ENCODE assay signal across 9 cellular contexts in the genomic region with DNA sequence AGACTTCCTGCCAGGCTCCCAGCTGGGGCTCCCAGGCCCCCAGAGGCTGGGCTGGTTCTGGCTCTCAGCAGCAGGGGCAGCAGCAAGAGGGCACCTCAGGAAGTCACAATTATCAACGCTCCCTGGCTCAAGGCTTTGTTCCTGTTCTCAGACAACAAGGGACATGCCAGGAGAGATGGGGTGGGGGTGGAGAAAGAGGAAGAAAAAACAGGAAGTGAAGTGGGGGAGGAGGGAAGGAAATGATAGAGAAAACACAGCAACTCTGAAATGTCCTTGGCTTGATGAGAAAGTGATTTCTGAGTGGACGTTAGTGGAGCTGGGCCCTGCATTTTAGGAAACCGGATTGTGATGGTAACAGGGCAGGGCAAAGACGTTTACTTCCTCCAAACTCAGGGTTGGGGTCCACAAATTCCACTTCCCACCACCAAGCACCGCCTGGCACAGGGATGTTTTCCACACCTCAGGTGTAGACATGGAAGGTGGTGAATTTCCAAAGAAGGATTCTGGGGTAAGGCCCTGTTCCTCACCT.
DNase-seq lines count a peak whose midpoint lies in the region; ATAC-seq lines count a peak whose summit lies in the region.
"Had no signal": no experiment of that assay in that cellular context is flagged by ENCODE, and none has a peak within 500 bp of the region (broad histone marks: within the 10 kb centered on the region; RNA-seq: fewer than 3 reads in every experiment).

No MANE protein-coding gene starts in this region.

- peak overlapping the region; percentile 78 for H3K9ac ChIP-seq in BLaER1

- H3K4me2 ChIP-seq in BLaER1: peak overlapping the region; percentile 96

- H3K36me3 ChIP-seq in BLaER1: peaks cover 8% of the 10 kb centered on the region; the same call in 1 of the 2 replicates

- H4K20me1 ChIP-seq in BLaER1: no peaks in the 10 kb centered on the region

- ATAC-seq in HG03354 (IDR thresholded peaks at IDR 0.05; ENCODE audit: poor library complexity, severe bottlenecking, unreplicated experiment): peak; percentile 11
- no peak for ATAC-seq in stimulated activated effector memory CD8-positive, alpha-beta T cell treated with anti-CD3 and anti-CD28 coated beads, Interleukin-12 subunit alpha, Interleukin-12 subunit beta, amount 100 ng/mL, for 72 hours
- no peak for ATAC-seq in activated naive CD8-positive, alpha-beta T cell treated with anti-CD3 and anti-CD28 coated beads, Interleukin-2, amount 50 U/mL, for 24 hours
- ATAC-seq: naive thymus-derived CD8-positive, alpha-beta T cell had no signal

- H3K36me3 Mint-ChIP-seq in stimulated activated effector memory CD8-positive, alpha-beta T cell treated with anti-CD3 and anti-CD28 coated beads, Interleukin-12 subunit alpha, Interleukin-12 subunit beta, amount 100 ng/mL, for 72 hours: peaks cover 9% of the 10 kb centered on the region
- H3K36me3 Mint-ChIP-seq in activated naive CD8-positive, alpha-beta T cell treated with anti-CD3 and anti-CD28 coated beads, Interleukin-2, amount 50 U/mL, for 24 hours (ENCODE audit: low read depth): no peaks in the 10 kb centered on the region
- H3K36me3 Mint-ChIP-seq: naive thymus-derived CD8-positive, alpha-beta T cell had no signal

- H3K27me3 ChIP-seq in BLaER1: no peaks in the 10 kb centered on the region

- no peak overlapping the region for H3K27ac Mint-ChIP-seq in stimulated activated effector memory CD8-positive, alpha-beta T cell treated with anti-CD3 and anti-CD28 coated beads, Interleukin-12 subunit alpha, Interleukin-12 subunit beta, amount 100 ng/mL, for 72 hours
- H3K27ac Mint-ChIP-seq in activated naive CD8-positive, alpha-beta T cell treated with anti-CD3 and anti-CD28 coated beads, Interleukin-2, amount 50 U/mL, for 24 hours: no peak overlapping the region

- H3K4me3 ChIP-seq in BLaER1: peak overlapping the region; percentile 59

- no peaks in the 10 kb centered on the region for H3K9me3 ChIP-seq in BLaER1

- no peaks in the 10 kb centered on the region for H3K9me3 Mint-ChIP-seq in stimulated activated effector memory CD8-positive, alpha-beta T cell treated with anti-CD3 and anti-CD28 coated beads, Interleukin-12 subunit alpha, Interleukin-12 subunit beta, amount 100 ng/mL, for 72 hours
- H3K9me3 Mint-ChIP-seq in activated naive CD8-positive, alpha-beta T cell treated with anti-CD3 and anti-CD28 coated beads, Interleukin-2, amount 50 U/mL, for 24 hours: no peaks in the 10 kb centered on the region
- H3K9me3 Mint-ChIP-seq: naive thymus-derived CD8-positive, alpha-beta T cell had no signal

- no peak overlapping the region for H3K4me3 Mint-ChIP-seq in stimulated activated effector memory CD8-positive, alpha-beta T cell treated with anti-CD3 and anti-CD28 coated beads, Interleukin-12 subunit alpha, Interleukin-12 subunit beta, amount 100 ng/mL, for 72 hours
- H3K4me3 Mint-ChIP-seq in activated naive CD8-positive, alpha-beta T cell treated with anti-CD3 and anti-CD28 coated beads, Interleukin-2, amount 50 U/mL, for 24 hours: no peak overlapping the region

- peaks cover 100% of the 10 kb centered on the region for H3K4me1 ChIP-seq in BLaER1

- DNase-seq in midbrain (lab: John Stamatoyannopoulos, UW): peak; percentile 39
- DNase-seq in NCI-H69 (lab: John Stamatoyannopoulos, UW): no peak
- DNase-seq in central memory CD4-positive, alpha-beta T cell: no peak
- DNase-seq in stimulated activated effector memory CD8-positive, alpha-beta T cell treated with anti-CD3 and anti-CD28 coated beads, Interleukin-12 subunit alpha, Interleukin-12 subunit beta, amount 100 ng/mL, for 72 hours (ENCODE audit: low spot score in 2 of 2): no peak
- DNase-seq in activated naive CD8-positive, alpha-beta T cell treated with anti-CD3 and anti-CD28 coated beads, Interleukin-2, amount 50 U/mL, for 24 hours: no peak
- DNase-seq: naive thymus-derived CD8-positive, alpha-beta T cell had no signal

- H3K4me1 Mint-ChIP-seq in stimulated activated effector memory CD8-positive, alpha-beta T cell treated with anti-CD3 and anti-CD28 coated beads, Interleukin-12 subunit alpha, Interleukin-12 subunit beta, amount 100 ng/mL, for 72 hours: peaks cover 51% of the 10 kb centered on the region
- H3K4me1 Mint-ChIP-seq in activated naive CD8-positive, alpha-beta T cell treated with anti-CD3 and anti-CD28 coated beads, Interleukin-2, amount 50 U/mL, for 24 hours: peaks cover 53% of the 10 kb centered on the region

- H3K27ac ChIP-seq in BLaER1 (peak overlapping the region; percentile 95), angular gyrus (ENCODE audit: low read depth, low read length) (peak overlapping the region; percentile 32)

- no peaks in the 10 kb centered on the region for H3K27me3 Mint-ChIP-seq in activated naive CD8-positive, alpha-beta T cell treated with anti-CD3 and anti-CD28 coated beads, Interleukin-2, amount 50 U/mL, for 24 hours
